In the genomic region with DNA sequence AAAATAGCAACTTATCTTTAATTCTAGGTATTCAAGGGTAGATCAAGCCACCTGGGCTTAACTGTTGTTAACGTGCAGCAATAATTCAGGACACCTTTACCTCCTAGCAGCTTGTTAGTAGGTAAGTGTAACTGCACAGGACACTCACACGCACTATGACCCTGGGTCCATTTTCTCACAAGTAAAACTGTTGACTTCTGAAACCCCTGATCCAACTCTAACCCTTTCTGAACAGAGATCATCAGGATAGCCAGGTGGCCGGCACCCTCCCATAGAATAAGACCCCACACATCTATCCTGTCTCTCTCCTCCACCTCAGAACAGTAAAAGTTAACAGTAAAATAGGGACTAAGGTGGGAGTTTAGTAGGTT, we compare ENCODE assay signal across 8 cellular contexts. TPM values are rescaled to one million over a fixed set of nuclear protein-coding genes. Genes with fewer than 3 reads are reported as not detected.
DNase-seq lines count a peak whose midpoint lies in the region; ATAC-seq, FAIRE-seq and TF ChIP-seq lines count a peak whose summit lies in the region.

No MANE protein-coding gene starts in this region.

- peaks cover 39% of the 10 kb centered on the region for H3K36me3 ChIP-seq in DND-41 (ENCODE audit: insufficient read depth, low read length)

- DNase-seq in DND-41: peak; percentile 6
- DNase-seq in naive thymus-derived CD8-positive, alpha-beta T cell: peak in 1 of 10 donors; percentile 4
- DNase-seq in frontal cortex (ENCODE audit: low spot score in 2 of 2): no peak
- DNase-seq in NCI-H1694 treated with DMSO at 0.1 percent for 48 hours (lab: John Stamatoyannopoulos, UW): no peak
- no peak for DNase-seq in NCI-H748 (lab: John Stamatoyannopoulos, UW; ENCODE audit: unreplicated experiment)

- peaks cover 20% of the 10 kb centered on the region for H3K4me1 Mint-ChIP-seq in brain
- peaks cover 4 to 14% (median 9%) of the 10 kb centered on the region in 4 donors for H3K4me1 Mint-ChIP-seq in naive thymus-derived CD8-positive, alpha-beta T cell

- no peaks in the 10 kb centered on the region for H3K9me3 ChIP-seq in DND-41 (ENCODE audit: insufficient read depth, low read length, severe bottlenecking)

- peak overlapping the region in 2 of 5 experiments; percentile 77 to 95 for H3K27ac Mint-ChIP-seq in brain
- H3K27ac Mint-ChIP-seq in naive thymus-derived CD8-positive, alpha-beta T cell: no peak overlapping the region

- FAIRE-seq in frontal cortex (lab: Jason Lieb, UNC): no peak

- H3K27me3 Mint-ChIP-seq in brain: peaks cover 10% of the 10 kb centered on the region
- H3K27me3 Mint-ChIP-seq in naive thymus-derived CD8-positive, alpha-beta T cell: peaks cover 3 to 18% (median 4%) of the 10 kb centered on the region in 5 donors

- no peaks in the 10 kb centered on the region for H3K9me3 Mint-ChIP-seq in brain
- H3K9me3 Mint-ChIP-seq in naive thymus-derived CD8-positive, alpha-beta T cell: no peaks in the 10 kb centered on the region

- H3K4me3 ChIP-seq in DND-41 (ENCODE audit: low read depth in 1 of 2, low read length in 2 of 2): peak overlapping the region; percentile 82 to 89

- ATAC-seq in DND-41 (ENCODE audit: insufficient read depth, low read depth) (peak; percentile 6; the same call in 1 of the 3 replicates), HG03196 (IDR thresholded peaks at IDR 0.05; ENCODE audit: unreplicated experiment) (peak; percentile 3), GM19035 (IDR thresholded peaks at IDR 0.05; ENCODE audit: unreplicated experiment) (no peak)
- no peak for ATAC-seq in naive thymus-derived CD8-positive, alpha-beta T cell

- H4K20me1 ChIP-seq in DND-41 (ENCODE audit: insufficient read depth, low read length): 0 out of 2 replicates have a peak, but pooled peaks cover 4% of the 10 kb centered on the region

- peak overlapping the region; percentile 84 for H2AFZ ChIP-seq in DND-41 (ENCODE audit: low read depth, low read length)

- no peaks in the 10 kb centered on the region for H3K27me3 ChIP-seq in DND-41 (ENCODE audit: insufficient read depth, low read length, poor library complexity)

- peak overlapping the region; percentile 93 to 98 (median 95) for H3K4me3 Mint-ChIP-seq in brain
- peak overlapping the region; percentile 1 to 99 (median 92) for H3K4me3 Mint-ChIP-seq in naive thymus-derived CD8-positive, alpha-beta T cell

- POLR2A ChIA-PET in naive thymus-derived CD8-positive, alpha-beta T cell (lab: Charles Lee): no interaction called here

- peaks cover 15% of the 10 kb centered on the region for H3K36me3 Mint-ChIP-seq in brain
- no peaks in the 10 kb centered on the region for H3K36me3 Mint-ChIP-seq in naive thymus-derived CD8-positive, alpha-beta T cell

- H3K27ac ChIP-seq in DND-41 (ENCODE audit: low read length): peak overlapping the region; percentile 93

- peaks cover 42% of the 10 kb centered on the region for H3K79me2 ChIP-seq in DND-41 (ENCODE audit: insufficient read depth, low read length)

- peaks cover 32% of the 10 kb centered on the region for H3K4me1 ChIP-seq in DND-41 (ENCODE audit: insufficient read depth, low read length)

- TF ChIP-seq CTCF in DND-41 (IDR thresholded peaks at IDR 0.05; ENCODE audit: borderline replicate concordance, extremely low read depth, low read length, poor library complexity, severe bottlenecking): no peak
- no peak for TF ChIP-seq CTCF in brain (conservative IDR thresholded peaks at IDR 0.05)

- peak overlapping the region; percentile 88 for H3K9ac ChIP-seq in DND-41 (ENCODE audit: low read depth, low read length)

- H3K4me2 ChIP-seq in DND-41 (ENCODE audit: insufficient read depth, low read length): peak overlapping the region; percentile 92

RNA-seq across cellular contexts. Expression of a gene that starts 0.6 kb away (rescaled TPM):
- polyA plus RNA-seq in brain (ENCODE audit: insufficient read depth, low read depth, low replicate concordance): 22.3 TPM
- under 1 TPM in 1 of 2 experiments, not detected in 1; 0.26 TPM for total RNA-seq in naive thymus-derived CD8-positive, alpha-beta T cell
- not detected for polyA plus RNA-seq in naive thymus-derived CD8-positive, alpha-beta T cell
- total RNA-seq in frontal cortex: 5.3 TPM

RNA-seq across cellular contexts. Expression of a gene that starts 11.5 kb away (rescaled TPM):
- not detected for polyA plus RNA-seq in brain (ENCODE audit: insufficient read depth, low read depth, low replicate concordance)
- not detected for total RNA-seq in naive thymus-derived CD8-positive, alpha-beta T cell
- not detected for polyA plus RNA-seq in naive thymus-derived CD8-positive, alpha-beta T cell
- total RNA-seq in frontal cortex: not detected

Comparison
In these comparisons a context has a peak if more than half of its experiments do, and no peak if none do; other contexts are left out.
1. ATAC-seq: peak in DND-41 (single experiment) and HG03196 (single experiment); none in naive thymus-derived CD8-positive, alpha-beta T cell (0 of 2) and GM19035 (single experiment).